In the genomic region with DNA sequence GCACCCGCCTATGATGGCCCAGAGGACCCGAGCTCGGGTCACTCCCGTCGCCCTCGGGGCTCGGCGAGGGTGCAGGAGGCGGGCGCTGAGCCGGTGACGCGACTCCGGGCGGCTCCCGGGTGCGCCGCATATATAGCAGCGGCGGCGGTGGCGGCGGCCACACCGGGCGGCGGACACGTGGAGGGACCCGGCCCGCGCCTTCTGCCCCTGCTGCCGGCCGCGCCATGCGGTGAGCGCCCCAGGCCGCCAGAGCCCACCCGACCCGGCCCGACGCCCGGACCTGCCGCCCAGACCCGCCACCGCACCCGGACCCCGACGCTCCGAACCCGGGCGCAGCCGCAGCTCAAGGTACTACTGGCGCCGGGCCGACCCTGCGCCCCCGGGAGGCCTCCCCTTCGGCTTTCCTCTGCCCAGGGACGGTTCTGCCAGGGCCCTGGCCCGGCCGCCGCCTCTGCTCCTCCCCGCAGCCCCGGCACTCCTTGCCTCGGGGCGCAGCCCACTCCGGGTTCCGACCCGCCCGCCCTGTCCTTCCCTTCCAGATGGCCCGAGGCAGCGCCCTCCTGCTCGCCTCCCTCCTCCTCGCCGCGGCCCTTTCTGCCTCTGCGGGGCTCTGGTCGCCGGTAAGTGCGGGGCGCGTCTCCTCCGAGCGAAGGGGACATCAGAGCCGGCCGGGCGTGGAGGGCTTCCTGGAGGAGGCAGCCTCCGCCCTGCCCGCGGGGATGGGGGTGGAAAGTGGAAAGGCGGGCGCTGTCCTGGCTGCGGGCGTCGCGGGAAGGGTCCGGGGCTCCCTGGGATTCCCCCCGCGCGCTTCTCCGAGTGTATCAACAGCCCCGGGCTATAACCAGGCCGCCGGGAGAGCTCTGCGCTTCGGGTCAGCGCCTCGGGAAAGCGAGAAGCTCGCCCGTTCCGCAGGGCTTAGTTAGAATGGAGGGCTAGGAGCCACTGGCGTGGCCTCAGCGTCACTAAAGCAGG, we compare ENCODE assay signal across 9 cellular contexts. TPM values are rescaled to one million over a fixed set of nuclear protein-coding genes. Genes with fewer than 3 reads are reported as not detected.
A peak's percentile ranks its signal among the peaks of the same experiment; 100 is the strongest.
DNase-seq lines count a peak whose midpoint lies in the region; ATAC-seq and TF ChIP-seq lines count a peak whose summit lies in the region.
"Had no signal": no experiment of that assay in that cellular context is flagged by ENCODE, and none has a peak within 500 bp of the region (broad histone marks: within the 10 kb centered on the region; RNA-seq: fewer than 3 reads in every experiment).

TSS of gene GAL (plus strand) at position 160 of the 972 bp plus-strand sequence. CDS start at position 540, 380 bp downstream.

- POLR2A ChIA-PET in AG04449 (lab: Yijun Ruan, JAX) (no interaction called here), HEK293T (lab: Yijun Ruan, JAX) (no interaction called here)

- peaks cover 81% of the 10 kb centered on the region for H3K27me3 Mint-ChIP-seq in brain
- peaks cover 51% of the 10 kb centered on the region for H3K27me3 Mint-ChIP-seq in activated T-helper 1 cell treated with anti-CD3 and anti-CD28 coated beads, Interleukin-12 subunit alpha, Interleukin-12 subunit beta, Interleukin-2, Interleukin-4 antibody, amounts not matched to agents 30 ng/mL and 10 ng/mL and 1 ng/mL, durations not matched to agents 14 hours and 24 hours and 36 hours (ENCODE audit: insufficient read depth)

- H3K9me3 ChIP-seq in left lung = no peaks in the 10 kb centered on the region

- TF ChIP-seq CTCF in AG04449 (IDR thresholded peaks at IDR 0.05; ENCODE audit: insufficient read depth, low read length, missing control alignments) (no peak), brain (conservative IDR thresholded peaks at IDR 0.05) (no peak), left lung (IDR thresholded peaks at IDR 0.05) (no peak)

- peaks cover 0 to 2% (median 0%) of the 10 kb centered on the region in 5 experiments for H3K9me3 Mint-ChIP-seq in brain
- H3K9me3 Mint-ChIP-seq in activated T-helper 1 cell treated with anti-CD3 and anti-CD28 coated beads, Interleukin-12 subunit alpha, Interleukin-12 subunit beta, Interleukin-2, Interleukin-4 antibody, amounts not matched to agents 30 ng/mL and 10 ng/mL and 1 ng/mL, durations not matched to agents 14 hours and 24 hours and 36 hours = no peaks in the 10 kb centered on the region

- CTCF ChIA-PET in AG04449 (lab: Yijun Ruan, JAX) (interaction anchor here (0.7 kb wide), 1 partner anchor 122 kb away, joined by 3 read pairs; no protein-coding TSS in a partner anchor), HEK293T (lab: Yijun Ruan, JAX) (interaction anchor here (1.0 kb wide), 1 partner anchor 41 kb away, joined by 4 read pairs; no protein-coding TSS in a partner anchor)

- DNase-seq in AG04449 (ENCODE audit: low read depth, low spot score) (no peak), HEK293T (ENCODE audit: extremely low spot score) (peak; percentile 75), left lung (peak in 1 of 2 donors; percentile 80), occipital lobe (lab: John Stamatoyannopoulos, UW) (no peak), T1000 (lab: John Stamatoyannopoulos, UW) (no peak), NCI-H2227 treated with DMSO at 0.1 percent for 48 hours (lab: John Stamatoyannopoulos, UW) (no peak)
- DNase-seq in activated T-helper 1 cell treated with anti-CD3 and anti-CD28 coated beads, Interleukin-12 subunit alpha, Interleukin-12 subunit beta, Interleukin-2, Interleukin-4 antibody, amounts not matched to agents 30 ng/mL and 10 ng/mL and 1 ng/mL, durations not matched to agents 14 hours and 24 hours and 36 hours (ENCODE audit: low spot score) = no peak

- H3K27me3 ChIP-seq in left lung = peaks cover 34 to 75% of the 10 kb centered on the region in 2 donors

- H3K4me3 ChIP-seq in AG04449 (ENCODE audit: low read depth, low read length) (0 out of 2 replicates have a peak within 1 kb of the TSS, but pooled peaks have one; percentile 3), left lung (peak within 1 kb of the TSS in 1 of 2 donors; percentile 16)

- H3K27ac Mint-ChIP-seq in brain = no peak within 1 kb of the TSS
- H3K27ac Mint-ChIP-seq in activated T-helper 1 cell treated with anti-CD3 and anti-CD28 coated beads, Interleukin-12 subunit alpha, Interleukin-12 subunit beta, Interleukin-2, Interleukin-4 antibody, amounts not matched to agents 30 ng/mL and 10 ng/mL and 1 ng/mL, durations not matched to agents 14 hours and 24 hours and 36 hours = no peak within 1 kb of the TSS

- peak; percentile 71 for ATAC-seq in left lung

- H3K36me3 Mint-ChIP-seq in brain = no peaks in the 10 kb centered on the region
- H3K36me3 Mint-ChIP-seq in activated T-helper 1 cell treated with anti-CD3 and anti-CD28 coated beads, Interleukin-12 subunit alpha, Interleukin-12 subunit beta, Interleukin-2, Interleukin-4 antibody, amounts not matched to agents 30 ng/mL and 10 ng/mL and 1 ng/mL, durations not matched to agents 14 hours and 24 hours and 36 hours (ENCODE audit: low read depth) = no peaks in the 10 kb centered on the region

- no peak within 1 kb of the TSS for H3K27ac ChIP-seq in left lung

- no peaks in the 10 kb centered on the region for H3K36me3 ChIP-seq in left lung

- H3K4me1 ChIP-seq in left lung = peaks cover 6 to 16% of the 10 kb centered on the region in 2 donors

- no peaks in the 10 kb centered on the region for H3K4me1 Mint-ChIP-seq in brain
- H3K4me1 Mint-ChIP-seq in activated T-helper 1 cell treated with anti-CD3 and anti-CD28 coated beads, Interleukin-12 subunit alpha, Interleukin-12 subunit beta, Interleukin-2, Interleukin-4 antibody, amounts not matched to agents 30 ng/mL and 10 ng/mL and 1 ng/mL, durations not matched to agents 14 hours and 24 hours and 36 hours (ENCODE audit: low read depth) = no peaks in the 10 kb centered on the region

- H3K4me3 Mint-ChIP-seq in brain = peak within 1 kb of the TSS in 4 of 5 experiments; percentile 32 to 70 (median 48)
- no peak within 1 kb of the TSS for H3K4me3 Mint-ChIP-seq in activated T-helper 1 cell treated with anti-CD3 and anti-CD28 coated beads, Interleukin-12 subunit alpha, Interleukin-12 subunit beta, Interleukin-2, Interleukin-4 antibody, amounts not matched to agents 30 ng/mL and 10 ng/mL and 1 ng/mL, durations not matched to agents 14 hours and 24 hours and 36 hours

- intact Hi-C loops in left lung (cut with DNase I) = no loop called here
- intact Hi-C loops in activated T-helper 1 cell treated with anti-CD3 and anti-CD28 coated beads, Interleukin-12 subunit alpha, Interleukin-12 subunit beta, Interleukin-2, Interleukin-4 antibody, amounts not matched to agents 30 ng/mL and 10 ng/mL and 1 ng/mL, durations not matched to agents 14 hours and 24 hours and 36 hours (cut with micrococcal nuclease) = no loop called here

TF ChIP-seq in HEK293T, 16 proteins besides CTCF, POLR2A, EP300 and RAD21:
- TF ChIP-seq FOXK2 (IDR thresholded peaks at IDR 0.05) (no peak), HDGF (IDR thresholded peaks at IDR 0.05; ENCODE audit: borderline replicate concordance) (no peak), ELF4 (IDR thresholded peaks at IDR 0.05) (no peak), LEF1 (IDR thresholded peaks at IDR 0.05; ENCODE audit: borderline replicate concordance) (no peak), BHLHE40 (IDR thresholded peaks at IDR 0.05; ENCODE audit: borderline replicate concordance) (no peak), NFRKB (IDR thresholded peaks at IDR 0.05) (no peak), CTBP1 (IDR thresholded peaks at IDR 0.05; ENCODE audit: borderline replicate concordance) (no peak), L3MBTL2 (conservative IDR thresholded peaks at IDR 0.05) (no peak; the same call in 1 of the 2 replicates), SUZ12 (IDR thresholded peaks at IDR 0.05) (no peak), FOXA1 (IDR thresholded peaks at IDR 0.05) (no peak), FOXM1 (IDR thresholded peaks at IDR 0.05; ENCODE audit: borderline replicate concordance) (no peak), PKNOX1 (IDR thresholded peaks at IDR 0.05) (no peak), ARNT (IDR thresholded peaks at IDR 0.05) (no peak), ZNF384 (IDR thresholded peaks at IDR 0.05) (no peak)
TF ChIP-seq in HEK293T: peak in this region for 0.

RNA-seq across cellular contexts. Expression of gene GAL, which starts in this region (rescaled TPM):
- 0.44 TPM for polyA plus RNA-seq in brain (ENCODE audit: insufficient read depth, low read depth, low replicate concordance)
- 1 to 10 TPM in 1 of 2 donors, not detected in 1; 1.4 TPM for total RNA-seq in left lung
- not detected for total RNA-seq in occipital lobe
- total RNA-seq in activated T-helper 1 cell treated with anti-CD3 and anti-CD28 coated beads, Interleukin-12 subunit alpha, Interleukin-12 subunit beta, Interleukin-2, Interleukin-4 antibody, amounts not matched to agents 30 ng/mL and 10 ng/mL and 1 ng/mL, durations not matched to agents 14 hours and 24 hours and 36 hours = 0.65 and 0.91 TPM in 2 replicates
- total RNA-seq: frontal cortex had no signal
